ENCODE assay signal across 8 cellular contexts in genomic region chr9:69173891-69174644, GRCh38. TPM values are rescaled to one million over a fixed set of nuclear protein-coding genes. Genes with fewer than 3 reads are reported as not detected.
DNase-seq lines count a peak whose midpoint lies in the region; ATAC-seq and TF ChIP-seq lines count a peak whose summit lies in the region.

Gene TJP2 (plus strand): TSS chr9:69174277. CDS start chr9:69174373, 96 bp downstream.

- ATAC-seq in GM21423 (IDR thresholded peaks at IDR 0.05; ENCODE audit: unreplicated experiment) (peak; percentile 49), WTC11 (peak; percentile 57), left lobe of liver (peak; percentile 85)

- peak within 1 kb of the TSS; percentile 70 for H3K9ac ChIP-seq in HUES6 (ENCODE audit: low read length)

- intact Hi-C loops in dendritic cell treated with granulocyte-macrophage colony-stimulating factor and Interleukin-4, amounts not matched to agents 40 ng/mL and 50 ng/mL, for 4 days (cut with micrococcal nuclease), result loop anchor here (10.0 kb wide), 1 partner anchor 501 kb away; the partner anchor contains the start of gene APBA1

- H3K27me3 ChIP-seq in HUES6 (ENCODE audit: control insufficient read depth, insufficient read depth, low read length), result peaks cover 18% of the 10 kb centered on the region

- no peak within 1 kb of the TSS; the same call in 1 of the 2 replicates for H3K27ac ChIP-seq in HUES6 (ENCODE audit: low read depth, low read length)

- no peaks in the 10 kb centered on the region for H3K9me3 Mint-ChIP-seq in WTC11
- no peaks in the 10 kb centered on the region for H3K9me3 Mint-ChIP-seq in dendritic cell treated with granulocyte-macrophage colony-stimulating factor and Interleukin-4, amounts not matched to agents 40 ng/mL and 50 ng/mL, for 4 days

- peak within 1 kb of the TSS; percentile 77 for H3K4me3 Mint-ChIP-seq in WTC11
- peak within 1 kb of the TSS; percentile 95 for H3K4me3 Mint-ChIP-seq in dendritic cell treated with granulocyte-macrophage colony-stimulating factor and Interleukin-4, amounts not matched to agents 40 ng/mL and 50 ng/mL, for 4 days

- DNase-seq in ELF-1 (ENCODE audit: low read depth, low spot score) (peak; percentile 69), WTC11 (ENCODE audit: low spot score) (peak; percentile 77), left lobe of liver (ENCODE audit: low spot score) (peak; percentile 92), NCI-H1417 treated with DMSO at 0.1 percent for 48 hours (lab: John Stamatoyannopoulos, UW) (no peak)
- peak; percentile 55 for DNase-seq in stimulated activated CD4-positive, alpha-beta T cell treated with anti-CD3 and anti-CD28 coated beads, Interleukin-4, amount 100 ng/mL, for 1 hour

- peaks cover 51% of the 10 kb centered on the region for H3K4me1 ChIP-seq in HUES6 (ENCODE audit: control insufficient read depth, insufficient read depth, low read length)

- peaks cover 6% of the 10 kb centered on the region for H3K27me3 Mint-ChIP-seq in WTC11 (ENCODE audit: low read depth)
- H3K27me3 Mint-ChIP-seq in dendritic cell treated with granulocyte-macrophage colony-stimulating factor and Interleukin-4, amounts not matched to agents 40 ng/mL and 50 ng/mL, for 4 days, result no peaks in the 10 kb centered on the region

- peak within 1 kb of the TSS; percentile 84 for H3K4me3 ChIP-seq in HUES6 (ENCODE audit: low read depth, low read length)

- H3K36me3 Mint-ChIP-seq in WTC11, result no peaks in the 10 kb centered on the region
- peaks cover 8% of the 10 kb centered on the region for H3K36me3 Mint-ChIP-seq in dendritic cell treated with granulocyte-macrophage colony-stimulating factor and Interleukin-4, amounts not matched to agents 40 ng/mL and 50 ng/mL, for 4 days (ENCODE audit: low read depth)

- H3K9me3 ChIP-seq in HUES6 (ENCODE audit: control insufficient read depth, insufficient read depth, low read depth, low read length), result no peaks in the 10 kb centered on the region

- POLR2A ChIA-PET in WTC11 (lab: Charles Lee), result interaction anchor here (1.2 to 2.2 kb wide), 2 partner anchors 14 to 52 kb away, joined by 3 to 7 read pairs; no protein-coding TSS in a partner anchor

- no peaks in the 10 kb centered on the region for H3K36me3 ChIP-seq in HUES6 (ENCODE audit: control insufficient read depth, insufficient read depth, low read length)

- TF ChIP-seq CTCF in WTC11 (IDR thresholded peaks at IDR 0.05), result no peak

- peaks cover 77% of the 10 kb centered on the region for H3K4me1 Mint-ChIP-seq in WTC11
- peaks cover 59% of the 10 kb centered on the region for H3K4me1 Mint-ChIP-seq in dendritic cell treated with granulocyte-macrophage colony-stimulating factor and Interleukin-4, amounts not matched to agents 40 ng/mL and 50 ng/mL, for 4 days (ENCODE audit: low read depth)

- peak within 1 kb of the TSS; percentile 75 for H3K27ac Mint-ChIP-seq in WTC11
- H3K27ac Mint-ChIP-seq in dendritic cell treated with granulocyte-macrophage colony-stimulating factor and Interleukin-4, amounts not matched to agents 40 ng/mL and 50 ng/mL, for 4 days, result peak within 1 kb of the TSS; percentile 91

- CTCF ChIA-PET in WTC11 (lab: Charles Lee), result interaction anchor here (0.5 to 5.1 kb wide), 9 partner anchors 10 to 138 kb away, joined by 3 to 22 read pairs (median 4); partner anchors contain the start of gene FXN

TF ChIP-seq in WTC11, 78 proteins besides CTCF, POLR2A, EP300 and RAD21:
- TF ChIP-seq GABPB1 (CRISPR knock-in tag; IDR thresholded peaks at IDR 0.05) (peak; percentile 14; the same call in 1 of the 2 replicates), ZNF263 (CRISPR knock-in tag; IDR thresholded peaks at IDR 0.05; ENCODE audit: low read depth) (peak; percentile 54; the same call in 1 of the 2 replicates), RORB (CRISPR knock-in tag; IDR thresholded peaks at IDR 0.05) (no peak), FOXP1 (CRISPR knock-in tag; IDR thresholded peaks at IDR 0.05; ENCODE audit: borderline replicate concordance) (no peak), E2F5 (CRISPR knock-in tag; IDR thresholded peaks at IDR 0.05) (peak; percentile 53; the same call in 1 of the 2 replicates), KAT7 (CRISPR knock-in tag; IDR thresholded peaks at IDR 0.05; ENCODE audit: borderline replicate concordance) (peak; percentile 89; the same call in 1 of the 2 replicates), HMGXB4 (CRISPR knock-in tag; IDR thresholded peaks at IDR 0.05) (no peak; the same call in 1 of the 2 replicates), ATF2 (CRISPR knock-in tag; IDR thresholded peaks at IDR 0.05; ENCODE audit: borderline replicate concordance, low read depth) (no peak), PRDM15 (CRISPR knock-in tag; IDR thresholded peaks at IDR 0.05) (0 out of 2 replicates have a peak, but pooled peaks have one; percentile 8), EMX1 (CRISPR knock-in tag; IDR thresholded peaks at IDR 0.05) (0 out of 2 replicates have a peak, but pooled peaks have one; percentile 22)

RNA-seq across cellular contexts. Expression of gene TJP2, which starts in this region (rescaled TPM):
- total RNA-seq in WTC11 (2021), result 155 to 159 TPM (median 156 TPM) in 3 replicates
- total RNA-seq in left lobe of liver, result 81.2 TPM
